Comparison of ENCODE assay signal across 1 cellular context in genomic region chr5:134642931-134643530, GRCh38.
A peak's percentile ranks its signal among the peaks of the same experiment; 100 is the strongest.
TF ChIP-seq lines count a peak whose summit lies in the region.

No MANE protein-coding gene starts in this region.

TF ChIP-seq in GM12878, 131 proteins besides CTCF, POLR2A, EP300 and RAD21 (continued from another document):
- TF ChIP-seq ATF3 (IDR thresholded peaks at IDR 0.05; ENCODE audit: borderline replicate concordance, extremely low read depth, low read depth, low read length) = peak; percentile 8; the same call in 1 of the 2 replicates
